ENCODE assay signal across 15 cellular contexts in the genomic region with DNA sequence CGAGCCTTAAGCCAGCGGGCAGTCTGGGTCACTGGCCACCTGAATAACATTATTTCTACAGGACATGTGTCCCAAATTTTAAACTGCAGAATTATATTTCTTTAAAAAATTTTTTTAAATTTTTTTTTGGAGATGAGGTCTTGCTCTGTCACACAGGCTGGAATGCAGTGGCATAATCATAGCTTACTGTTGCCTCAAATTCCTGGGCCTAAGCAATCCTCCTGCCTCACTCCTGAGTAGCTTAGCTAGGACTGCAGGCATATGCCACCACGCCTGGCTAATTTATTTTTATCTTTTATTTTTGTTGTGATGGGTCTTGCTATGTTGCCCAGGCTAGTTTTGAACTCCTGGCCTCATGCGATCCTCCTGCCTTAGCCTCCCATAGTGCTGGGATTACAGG. TPM values are rescaled to one million over a fixed set of nuclear protein-coding genes. Genes with fewer than 3 reads are reported as not detected.
DNase-seq lines count a peak whose midpoint lies in the region; ATAC-seq and TF ChIP-seq lines count a peak whose summit lies in the region.
"Had no signal": no experiment of that assay in that cellular context is flagged by ENCODE, and none has a peak within 500 bp of the region (broad histone marks: within the 10 kb centered on the region; RNA-seq: fewer than 3 reads in every experiment).

No MANE protein-coding gene starts in this region.

- intact Hi-C loops in CD14-positive monocyte (cut with micrococcal nuclease): no loop called here
- intact Hi-C loops in naive thymus-derived CD4-positive, alpha-beta T cell (cut with micrococcal nuclease): no loop called here

- no peak overlapping the region for H3K4me3 ChIP-seq in GM23338
- no peak overlapping the region for H3K4me3 ChIP-seq in naive thymus-derived CD4-positive, alpha-beta T cell (ENCODE audit: low read length)
- H3K4me3 ChIP-seq: ovary had no signal

- POLR2A ChIA-PET in activated naive CD8-positive, alpha-beta T cell treated with anti-CD3 and anti-CD28 coated beads, Interleukin-2, amount 10 ng/mL, durations not matched to agents 7 days and 5 days (lab: Charles Lee): interaction anchor here (1.2 kb wide), 1 partner anchor 15 kb away, joined by 4 read pairs; no protein-coding TSS in a partner anchor
- POLR2A ChIA-PET in naive thymus-derived CD4-positive, alpha-beta T cell (lab: Charles Lee): interaction anchor here (0.7 to 22.6 kb wide), 6 partner anchors 12 to 99 kb away, joined by 3 to 277 read pairs (median 3); partner anchors contain the start of gene WIPF1

- H3K9me3 ChIP-seq in naive thymus-derived CD4-positive, alpha-beta T cell (ENCODE audit: control insufficient read depth in 2 of 3, low read length in 3 of 3): no peaks in the 10 kb centered on the region
- H3K9me3 ChIP-seq: ovary had no signal

- H2AFZ ChIP-seq in GM23338: peak overlapping the region; percentile 80; the same call in 1 of the 2 replicates

- peaks cover 15% of the 10 kb centered on the region for H3K4me1 ChIP-seq in GM23338 (ENCODE audit: insufficient read depth)
- H3K4me1 ChIP-seq in naive thymus-derived CD4-positive, alpha-beta T cell (ENCODE audit: control insufficient read depth in 2 of 2, insufficient read depth in 2 of 2, low read length in 2 of 2): peaks cover 83 to 94% of the 10 kb centered on the region in 2 donors

- H3K79me2 ChIP-seq in GM23338 (replicated peaks; ENCODE audit: insufficient read depth): no peaks in the 10 kb centered on the region

- H3K27me3 ChIP-seq in GM23338 (ENCODE audit: insufficient read depth): no peaks in the 10 kb centered on the region
- H3K27me3 ChIP-seq in naive thymus-derived CD4-positive, alpha-beta T cell (ENCODE audit: control insufficient read depth in 2 of 2, insufficient read depth in 2 of 2, low read length in 2 of 2): no peaks in the 10 kb centered on the region
- H3K27me3 ChIP-seq: ovary had no signal

- H3K4me2 ChIP-seq in GM23338: 0 out of 2 replicates have a peak overlapping the region, but pooled peaks have one; percentile 71

- H3K27me3 Mint-ChIP-seq in CD14-positive monocyte (ENCODE audit: low read depth in 3 of 3): no peaks in the 10 kb centered on the region
- H3K27me3 Mint-ChIP-seq in GM23338 (ENCODE audit: insufficient read depth, low read depth, poor library complexity): peaks cover 16% of the 10 kb centered on the region
- no peaks in the 10 kb centered on the region for H3K27me3 Mint-ChIP-seq in activated naive CD8-positive, alpha-beta T cell treated with anti-CD3 and anti-CD28 coated beads, Interleukin-2, amount 10 ng/mL, durations not matched to agents 7 days and 5 days
- H3K27me3 Mint-ChIP-seq in naive thymus-derived CD4-positive, alpha-beta T cell: no peaks in the 10 kb centered on the region

- H3K27ac ChIP-seq in GM23338 (ENCODE audit: low read depth): no peak overlapping the region
- peak overlapping the region; percentile 65 for H3K27ac ChIP-seq in naive thymus-derived CD4-positive, alpha-beta T cell (ENCODE audit: low read depth, low read length)
- H3K27ac ChIP-seq: HL-60, ovary had no signal

- no peak overlapping the region for H3K4me3 Mint-ChIP-seq in CD14-positive monocyte
- H3K4me3 Mint-ChIP-seq in GM23338: no peak overlapping the region
- H3K4me3 Mint-ChIP-seq in activated naive CD8-positive, alpha-beta T cell treated with anti-CD3 and anti-CD28 coated beads, Interleukin-2, amount 10 ng/mL, durations not matched to agents 7 days and 5 days: no peak overlapping the region
- peak overlapping the region in 9 of 10 donors; percentile 5 to 91 (median 79) for H3K4me3 Mint-ChIP-seq in naive thymus-derived CD4-positive, alpha-beta T cell

- TF ChIP-seq CTCF in CD14-positive monocyte (IDR thresholded peaks at IDR 0.05) (no peak), GM23338 (conservative IDR thresholded peaks at IDR 0.05; ENCODE audit: low read depth in 2 of 2) (no peak)

- H3K9me2 ChIP-seq in GM23338 (ENCODE audit: insufficient read depth): peaks cover 5% of the 10 kb centered on the region; the same call in 1 of the 2 replicates

- H3K27ac Mint-ChIP-seq in CD14-positive monocyte (peak overlapping the region in 4 of 7 donors; percentile 68 to 93 (median 84)), GM23338 (no peak overlapping the region)
- peak overlapping the region; percentile 79 for H3K27ac Mint-ChIP-seq in activated naive CD8-positive, alpha-beta T cell treated with anti-CD3 and anti-CD28 coated beads, Interleukin-2, amount 10 ng/mL, durations not matched to agents 7 days and 5 days
- H3K27ac Mint-ChIP-seq in naive thymus-derived CD4-positive, alpha-beta T cell: peak overlapping the region; percentile 71 to 97 (median 94)

- no peaks in the 10 kb centered on the region for H3K36me3 ChIP-seq in GM23338 (ENCODE audit: insufficient read depth)
- H3K36me3 ChIP-seq in naive thymus-derived CD4-positive, alpha-beta T cell (ENCODE audit: control insufficient read depth in 2 of 3, insufficient read depth in 3 of 3, low read length in 3 of 3): peaks cover 15 to 59% (median 37%) of the 10 kb centered on the region in 3 experiments
- H3K36me3 ChIP-seq: ovary had no signal

- no peaks in the 10 kb centered on the region for H4K20me1 ChIP-seq in GM23338 (replicated peaks; ENCODE audit: insufficient read depth)

- no peaks in the 10 kb centered on the region for H3F3A ChIP-seq in GM23338 (replicated peaks; ENCODE audit: low read depth)

- H3K36me3 Mint-ChIP-seq in CD14-positive monocyte: peaks cover 82 to 83% of the 10 kb centered on the region in 2 donors
- H3K36me3 Mint-ChIP-seq in GM23338 (ENCODE audit: low read depth): no peaks in the 10 kb centered on the region
- H3K36me3 Mint-ChIP-seq in activated naive CD8-positive, alpha-beta T cell treated with anti-CD3 and anti-CD28 coated beads, Interleukin-2, amount 10 ng/mL, durations not matched to agents 7 days and 5 days: peaks cover 49% of the 10 kb centered on the region
- H3K36me3 Mint-ChIP-seq in naive thymus-derived CD4-positive, alpha-beta T cell: peaks cover 5 to 61% (median 43%) of the 10 kb centered on the region in 5 donors

- peaks cover 0 to 3% (median 0%) of the 10 kb centered on the region in 7 donors for H3K9me3 Mint-ChIP-seq in CD14-positive monocyte
- H3K9me3 Mint-ChIP-seq in GM23338: no peaks in the 10 kb centered on the region
- no peaks in the 10 kb centered on the region for H3K9me3 Mint-ChIP-seq in activated naive CD8-positive, alpha-beta T cell treated with anti-CD3 and anti-CD28 coated beads, Interleukin-2, amount 10 ng/mL, durations not matched to agents 7 days and 5 days
- H3K9me3 Mint-ChIP-seq in naive thymus-derived CD4-positive, alpha-beta T cell: no peaks in the 10 kb centered on the region

- H3K4me1 Mint-ChIP-seq in CD14-positive monocyte: peaks cover 48% of the 10 kb centered on the region
- peaks cover 33% of the 10 kb centered on the region for H3K4me1 Mint-ChIP-seq in GM23338
- H3K4me1 Mint-ChIP-seq in activated naive CD8-positive, alpha-beta T cell treated with anti-CD3 and anti-CD28 coated beads, Interleukin-2, amount 10 ng/mL, durations not matched to agents 7 days and 5 days: peaks cover 76% of the 10 kb centered on the region
- peaks cover 55 to 100% (median 93%) of the 10 kb centered on the region in 7 donors for H3K4me1 Mint-ChIP-seq in naive thymus-derived CD4-positive, alpha-beta T cell

- ATAC-seq in GM23338 (no peak), HG03039 (IDR thresholded peaks at IDR 0.05; ENCODE audit: unreplicated experiment) (no peak), HG03457 (IDR thresholded peaks at IDR 0.05; ENCODE audit: unreplicated experiment) (no peak), HG02678 (IDR thresholded peaks at IDR 0.05; ENCODE audit: unreplicated experiment) (no peak)
- no peak for ATAC-seq in activated naive CD8-positive, alpha-beta T cell treated with anti-CD3 and anti-CD28 coated beads, Interleukin-2, amount 10 ng/mL, durations not matched to agents 7 days and 5 days (ENCODE audit: low read depth)
- ATAC-seq in naive thymus-derived CD4-positive, alpha-beta T cell: no peak
- ATAC-seq: Right ventricle myocardium inferior had no signal

- no peak for DNase-seq in CD14-positive monocyte (ENCODE audit: low spot score)
- DNase-seq in GM23338 (ENCODE audit: low spot score): no peak
- no peak for DNase-seq in activated naive CD8-positive, alpha-beta T cell treated with anti-CD3 and anti-CD28 coated beads, Interleukin-2, amount 10 ng/mL, durations not matched to agents 7 days and 5 days
- DNase-seq in naive thymus-derived CD4-positive, alpha-beta T cell: no peak
- DNase-seq in effector CD4-positive, alpha-beta T cell: no peak
- DNase-seq: C1 segment of cervical spinal cord; NCI-H1417 treated with DMSO at 0.1 percent for 48 hours; ovary; stimulated activated naive CD4-positive, alpha-beta T cell had no signal

- CTCF ChIA-PET in naive thymus-derived CD4-positive, alpha-beta T cell (lab: Charles Lee): interaction anchor here (0.9 to 1.2 kb wide), 3 partner anchors 9 to 16 kb away, joined by 3 to 5 read pairs (median 4); no protein-coding TSS in a partner anchor

TF ChIP-seq in GM23338, 12 proteins besides CTCF, POLR2A, EP300 and RAD21 (continues in another document):
- no peak for TF ChIP-seq EZH2phosphoT487 (IDR thresholded peaks at IDR 0.05; ENCODE audit: unreplicated experiment)
- TF ChIP-seq JUNB (IDR thresholded peaks at IDR 0.05; ENCODE audit: unreplicated experiment): no peak
- TF ChIP-seq NANOG (IDR thresholded peaks at IDR 0.05; ENCODE audit: borderline replicate concordance): no peak

RNA-seq across cellular contexts. Expression of gene WIPF1, which starts 10.7 kb away (rescaled TPM):
- polyA plus RNA-seq in CD14-positive monocyte (10 to 100 TPM; 43.9 to 74.3 TPM), GM23338 (2016; fragmentation: Nextera tagmentation; extraction: Ambion mirVana) (3.0 and 4.8 TPM in 2 replicates)
- total RNA-seq in GM23338 (2014; rRNA removed; shearing (Covaris generic)): 3.8 and 6.0 TPM in 2 replicates
- total RNA-seq in activated naive CD8-positive, alpha-beta T cell treated with anti-CD3 and anti-CD28 coated beads, Interleukin-2, amount 10 ng/mL, durations not matched to agents 7 days and 5 days: 100 to 1,000 TPM; 446 to 480 TPM
- 100 to 1,000 TPM; 272 to 514 (median 397) TPM for total RNA-seq in naive thymus-derived CD4-positive, alpha-beta T cell
- 100 to 1,000 TPM in 1 of 2 donors, 10 to 100 TPM in 1; 92.3 to 103 TPM for polyA plus RNA-seq in naive thymus-derived CD4-positive, alpha-beta T cell
- total RNA-seq: G401 had no signal

Comparison
In these comparisons a context has a peak if more than half of its experiments do, and no peak if none do; other contexts are left out.
1. H3K4me3 Mint-ChIP-seq: peak in naive thymus-derived CD4-positive, alpha-beta T cell (9 of 10); none in CD14-positive monocyte (0 of 2), GM23338 (single experiment) and activated naive CD8-positive, alpha-beta T cell treated with anti-CD3 and anti-CD28 coated beads, Interleukin-2, amount 10 ng/mL, durations not matched to agents 7 days and 5 days (single experiment).
2. RNA of gene WIPF1, which starts 10.7 kb away (total RNA-seq): 446 to 480 TPM in activated naive CD8-positive, alpha-beta T cell treated with anti-CD3 and anti-CD28 coated beads, Interleukin-2, amount 10 ng/mL, durations not matched to agents 7 days and 5 days and 272 to 514 TPM in naive thymus-derived CD4-positive, alpha-beta T cell; 3.8 to 6.0 TPM in GM23338; every median in the first group is over 10 times any median in the second.